26 cellular contexts compared by ENCODE assay signal in genomic region chr5:38051711-38052508, GRCh38.
DNase-seq lines count a peak whose midpoint lies in the region; ATAC-seq, FAIRE-seq and TF ChIP-seq lines count a peak whose summit lies in the region.
"Had no signal": no experiment of that assay in that cellular context is flagged by ENCODE, and none has a peak within 500 bp of the region (broad histone marks: within the 10 kb centered on the region; RNA-seq: fewer than 3 reads in every experiment).

No MANE protein-coding gene starts in this region.

- no peaks in the 10 kb centered on the region for H3K36me3 ChIP-seq in BLaER1
- no peaks in the 10 kb centered on the region for H3K36me3 ChIP-seq in mucosa of descending colon (ENCODE audit: low read depth)
- H3K36me3 ChIP-seq: BLaER1 treated with 17β-estradiol and CSF1 and Interleukin-3, amounts not matched to agents 10 nM and 100 nM; SJCRH30 had no signal

- H3K4me1 ChIP-seq in BLaER1 (peaks cover 7% of the 10 kb centered on the region), mucosa of descending colon (ENCODE audit: low read depth) (peaks cover 3% of the 10 kb centered on the region)
- H3K4me1 ChIP-seq: SJCRH30 had no signal

- no peaks in the 10 kb centered on the region for H3K27me3 Mint-ChIP-seq in natural killer cell (ENCODE audit: low read depth in 2 of 2)
- H3K27me3 Mint-ChIP-seq: CD4-positive, alpha-beta memory T cell had no signal

- H3K9me3 ChIP-seq in BLaER1 (no peaks in the 10 kb centered on the region), mucosa of descending colon (no peaks in the 10 kb centered on the region)
- H3K9me3 ChIP-seq: BLaER1 treated with 17β-estradiol and CSF1 and Interleukin-3, amounts not matched to agents 10 nM and 100 nM; SJCRH30 had no signal

- ATAC-seq in mucosa of descending colon (peak; percentile 51), natural killer cell (no peak), GM21423 (IDR thresholded peaks at IDR 0.05; ENCODE audit: unreplicated experiment) (no peak)
- ATAC-seq: HCT116, PC-3, SK-N-SH treated with all-trans-retinoic acid at 6 μM for 48 hours had no signal

- H3K4me3 Mint-ChIP-seq in natural killer cell = no peak overlapping the region
- H3K4me3 Mint-ChIP-seq: CD4-positive, alpha-beta memory T cell had no signal

- H3K27ac Mint-ChIP-seq in natural killer cell = no peak overlapping the region
- H3K27ac Mint-ChIP-seq: CD4-positive, alpha-beta memory T cell had no signal

- TF ChIP-seq CTCF in mucosa of descending colon (IDR thresholded peaks at IDR 0.05) = no peak
- no peak for TF ChIP-seq CTCF in natural killer cell (IDR thresholded peaks at IDR 0.05)

- H3K4me2 ChIP-seq in BLaER1 = 0 out of 2 replicates have a peak overlapping the region, but pooled peaks have one; percentile 24

- peak; percentile 31 for FAIRE-seq in HTR-8/SVneo (lab: Jason Lieb, UNC)
- FAIRE-seq: GM12891 had no signal

- H3K4me3 ChIP-seq in BLaER1 (no peak overlapping the region), mucosa of descending colon (no peak overlapping the region)
- H3K4me3 ChIP-seq: BLaER1 treated with 17β-estradiol and CSF1 and Interleukin-3, amounts not matched to agents 10 nM and 100 nM; SJCRH30 had no signal

- DNase-seq in HTR-8/SVneo (ENCODE audit: insufficient read length, low spot score) = no peak
- DNase-seq in islet precursor cell = peak; percentile 63
- DNase-seq in mucosa of descending colon = peak; percentile 27 to 51 (median 34)
- DNase-seq in NCI-H345 (lab: John Stamatoyannopoulos, UW) = no peak
- no peak for DNase-seq in natural killer cell
- DNase-seq in SKM-1 (lab: John Stamatoyannopoulos, UW; ENCODE audit: unreplicated experiment) = no peak
- DNase-seq: CD4-positive, alpha-beta memory T cell; COR-L47; DMS53; GF-D8; KG1; NCI-H1092; NCI-H1417 treated with DMSO at 0.1 percent for 48 hours; NCI-H1694 treated with DMSO at 0.1 percent for 48 hours; NCI-H2081; NCI-H226; NCI-H510A treated with DMSO at 0.1 percent for 48 hours; NCI-H748 treated with DMSO at 0.1 percent for 48 hours; PC-3; SJCRH30 had no signal

- no peak overlapping the region for H3K9ac ChIP-seq in BLaER1
- H3K9ac ChIP-seq: BLaER1 treated with 17β-estradiol and CSF1 and Interleukin-3, amounts not matched to agents 10 nM and 100 nM had no signal

- no peak overlapping the region for H3K27ac ChIP-seq in BLaER1
- H3K27ac ChIP-seq: BLaER1 treated with 17β-estradiol and CSF1 and Interleukin-3, amounts not matched to agents 10 nM and 100 nM; SJCRH30 had no signal

- no peaks in the 10 kb centered on the region for H3K36me3 Mint-ChIP-seq in natural killer cell
- H3K36me3 Mint-ChIP-seq: CD4-positive, alpha-beta memory T cell had no signal

- H3K27me3 ChIP-seq in BLaER1 = no peaks in the 10 kb centered on the region
- H3K27me3 ChIP-seq: BLaER1 treated with 17β-estradiol and CSF1 and Interleukin-3, amounts not matched to agents 10 nM and 100 nM; SJCRH30 had no signal

- H4K20me1 ChIP-seq in BLaER1 = no peaks in the 10 kb centered on the region
- H4K20me1 ChIP-seq: BLaER1 treated with 17β-estradiol and CSF1 and Interleukin-3, amounts not matched to agents 10 nM and 100 nM had no signal

- intact Hi-C loops in mucosa of descending colon (cut with DNase I, micrococcal nuclease) (no loop called here), natural killer cell (cut with micrococcal nuclease) (no loop called here)

- H3K4me1 Mint-ChIP-seq in natural killer cell = no peaks in the 10 kb centered on the region
- H3K4me1 Mint-ChIP-seq: CD4-positive, alpha-beta memory T cell had no signal

- H3K9me3 Mint-ChIP-seq in natural killer cell = peaks cover 0 to 2% of the 10 kb centered on the region in 2 donors
- H3K9me3 Mint-ChIP-seq: CD4-positive, alpha-beta memory T cell had no signal

Comparison
In these comparisons a context has a peak if more than half of its experiments do, and no peak if none do; other contexts are left out.
1. DNase-seq: peak in islet precursor cell (single experiment) and mucosa of descending colon (3 of 3); none in HTR-8/SVneo (single experiment), NCI-H345 (single experiment), natural killer cell (single experiment) and SKM-1 (single experiment).